Comparison of ENCODE assay signal across 18 cellular contexts in the genomic region with DNA sequence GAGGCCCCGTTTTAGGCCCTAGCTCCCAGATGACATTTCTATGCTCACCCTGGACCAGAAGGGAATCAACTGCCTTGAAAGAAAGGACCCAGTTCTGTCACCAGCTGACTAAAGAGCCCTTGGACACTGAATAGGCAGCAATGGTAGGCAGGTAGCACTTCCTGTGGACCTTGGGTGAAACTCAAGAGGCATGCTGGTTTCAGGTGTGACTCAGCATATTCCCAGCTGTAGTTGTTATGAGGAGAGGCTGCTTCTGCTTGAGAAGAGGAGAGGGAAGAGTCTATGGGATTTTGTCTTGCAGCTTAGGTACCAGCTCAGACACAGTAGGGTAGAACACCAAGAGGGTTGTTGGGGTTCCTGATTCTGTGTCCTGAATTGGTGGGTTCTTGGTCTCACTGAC. TPM values are rescaled to one million over a fixed set of nuclear protein-coding genes. Genes with fewer than 3 reads are reported as not detected.
"Had no signal": no experiment of that assay in that cellular context is flagged by ENCODE, and none has a peak within 500 bp of the region (broad histone marks: within the 10 kb centered on the region; RNA-seq: fewer than 3 reads in every experiment).

No MANE protein-coding gene starts in this region.

- H3K27me3 ChIP-seq: esophagus muscularis mucosa, tibial nerve, uterus had no signal

- H3K36me3 ChIP-seq: esophagus muscularis mucosa, prostate gland, tibial nerve, uterus had no signal

- H3K4me3 ChIP-seq: esophagus muscularis mucosa, lung, prostate gland, skin epidermis, tibial nerve, uterus had no signal

- DNase-seq: activated CD4-positive, alpha-beta T cell treated with anti-CD3 and anti-CD28 coated beads, Interleukin-2, amount 50 U/mL, for 4 hours; activated effector memory CD4-positive, alpha-beta T cell treated with anti-CD3 and anti-CD28 coated beads, Interleukin-2, amount 50 U/mL, for 16 hours; activated naive CD4-positive, alpha-beta T cell treated with anti-CD3 and anti-CD28 coated beads, Interleukin-2, amount 50 U/mL, for 16 hours; activated T-cell treated with anti-CD3 and anti-CD28 coated beads, Interleukin-2, amount 50 U/mL, for 72 hours; aorta; cerebellar nuclear complex; effector CD4-positive, alpha-beta T cell; left colon; right cardiac atrium; uterus had no signal

- FAIRE-seq: TTC549 had no signal

- H3K27ac ChIP-seq: esophagus muscularis mucosa, prostate gland, skin epidermis, tibial nerve, uterus had no signal

- ATAC-seq: activated T-cell treated with anti-CD3 and anti-CD28 coated beads, Interleukin-2, amount 50 U/mL, for 72 hours; left colon; right cardiac atrium had no signal

- H3K4me1 ChIP-seq: esophagus muscularis mucosa, prostate gland, tibial nerve, uterus had no signal

RNA-seq across cellular contexts. Expression of gene HTR2A, which starts 37.9 kb away (rescaled TPM):
- total RNA-seq: activated CD8-positive, alpha-beta memory T cell treated with anti-CD3 and anti-CD28 coated beads for 36 hours; activated T-cell treated with anti-CD3 and anti-CD28 coated beads, Interleukin-2, amount 50 U/mL, for 72 hours; glomerular endothelial cell had no signal
